24 cellular contexts compared by ENCODE assay signal in genomic region chr3:105982207-105982606, GRCh38.
"Had no signal": no experiment of that assay in that cellular context is flagged by ENCODE, and none has a peak within 500 bp of the region (broad histone marks: within the 10 kb centered on the region; RNA-seq: fewer than 3 reads in every experiment).

No MANE protein-coding gene starts in this region.

- DNase-seq: IMR-90, Kasumi-1, MM.1S, NCI-H1092 treated with DMSO at 0.1 percent for 48 hours, NCI-H1436, NCI-H187, NCI-H2029, NCI-H2081 treated with DMSO at 0.1 percent for 48 hours, NCI-H2171, NCI-H226, NCI-H446, NCI-H510A, NCI-H524 treated with DMSO at 0.1 percent for 48 hours, NCI-H69, NCI-H774, PC-3, SHP77, SK-N-SH, SW 1271, T-cell had no signal

- H3K9ac ChIP-seq: KMS-11, SK-N-SH had no signal

- H3K4me2 ChIP-seq: KMS-11, SK-N-SH had no signal

- ATAC-seq: Panc1, PC-3, T-cell had no signal

- H3K27ac ChIP-seq: HL-60, KMS-11, RWPE1 had no signal
